Comparison of ENCODE assay signal across 16 cellular contexts in the genomic region with DNA sequence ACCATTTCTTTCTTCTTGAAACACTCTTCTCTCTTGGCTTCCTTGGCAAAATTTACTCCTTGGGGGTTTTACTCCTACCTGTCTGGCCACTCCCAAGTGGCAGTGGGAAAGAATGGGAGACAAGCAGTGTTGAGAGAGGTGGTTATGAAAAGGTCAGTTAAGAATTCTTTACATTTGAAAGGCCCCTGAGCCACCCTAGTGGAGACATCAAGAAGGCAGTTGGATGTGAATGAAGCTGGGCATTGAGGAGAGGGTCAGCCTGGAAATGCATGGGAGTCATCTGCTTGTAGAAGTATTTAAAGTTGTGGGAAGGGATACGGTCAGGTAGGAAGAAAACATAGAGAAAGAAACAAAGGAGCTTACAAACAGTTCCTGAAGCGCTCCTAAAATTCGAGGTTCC. TPM values are rescaled to one million over a fixed set of nuclear protein-coding genes. Genes with fewer than 3 reads are reported as not detected.
DNase-seq lines count a peak whose midpoint lies in the region; ATAC-seq and TF ChIP-seq lines count a peak whose summit lies in the region.
"Had no signal": no experiment of that assay in that cellular context is flagged by ENCODE, and none has a peak within 500 bp of the region (broad histone marks: within the 10 kb centered on the region; RNA-seq: fewer than 3 reads in every experiment).

No MANE protein-coding gene starts in this region.

- WGBS in mesendoderm (ENCODE audit: extremely low coverage, insufficient coverage, low lambda C conversion rate), result no CpG with 5 or more reads among the region's 3 CpGs

- H3K27me3 ChIP-seq in brain microvascular endothelial cell (replicated peaks) (no peaks in the 10 kb centered on the region), mesendoderm (ENCODE audit: insufficient read depth, low read length, poor library complexity) (no peaks in the 10 kb centered on the region)

- H3K79me2 ChIP-seq in mesendoderm (ENCODE audit: control insufficient read depth, insufficient read depth, low read length), result no peaks in the 10 kb centered on the region
- H3K79me2 ChIP-seq: parathyroid adenoma had no signal

- H3K4me2 ChIP-seq in mesendoderm (ENCODE audit: low read length), result no peak overlapping the region

- H3K9ac ChIP-seq in mesendoderm (ENCODE audit: low read length), result no peak overlapping the region
- H3K9ac ChIP-seq: parathyroid adenoma had no signal

- ATAC-seq in HG03108 (IDR thresholded peaks at IDR 0.05; ENCODE audit: unreplicated experiment), result no peak
- ATAC-seq in GM19455 (IDR thresholded peaks at IDR 0.05; ENCODE audit: unreplicated experiment), result no peak
- ATAC-seq: gastroesophageal sphincter; lower lobe of right lung; stimulated activated naive B cell treated with anti-CD40 and anti-IgM and Interleukin-4, amounts not matched to agents 10 μg/mL and 1 μg/mL and 100 μg/mL, for 72 hours had no signal

- TF ChIP-seq CTCF in GM12865 (IDR thresholded peaks at IDR 0.05; ENCODE audit: insufficient read depth, low read depth, low read length, missing control alignments) (peak; percentile 10), brain microvascular endothelial cell (IDR thresholded peaks at IDR 0.05; ENCODE audit: low read depth, low read length, missing control alignments) (peak; percentile 63)

- no peak overlapping the region for H3K27ac ChIP-seq in brain microvascular endothelial cell
- no peak overlapping the region for H3K27ac ChIP-seq in mesendoderm (ENCODE audit: low read depth, low read length)
- H3K27ac ChIP-seq: gastroesophageal sphincter, lower lobe of right lung, parathyroid adenoma had no signal

- no peak overlapping the region for H4K8ac ChIP-seq in mesendoderm (ENCODE audit: low read depth, low read length)

- DNase-seq in GM12865 (ENCODE audit: low read depth) (no peak), NCI-H146 treated with DMSO at 0.1 percent for 48 hours (lab: John Stamatoyannopoulos, UW; ENCODE audit: unreplicated experiment) (peak; percentile 71), brain microvascular endothelial cell (no peak), mesendoderm (peak; percentile 75)
- no peak for DNase-seq in activated CD4-positive, CD25-positive, alpha-beta regulatory T cell treated with anti-CD3 and anti-CD28 coated beads, Interleukin-2, amount 50 U/mL, for 72 hours
- no peak for DNase-seq in activated naive CD4-positive, alpha-beta T cell treated with Interleukin-2 at 50 U/mL for 16 hours
- DNase-seq: activated CD4-positive, alpha-beta T cell treated with anti-CD3 and anti-CD28 coated beads, Interleukin-2, amount 50 U/mL, for 48 hours; activated naive CD4-positive, alpha-beta T cell treated with anti-CD3 and anti-CD28 coated beads, Interleukin-2, amount 10 ng/mL, durations not matched to agents 7 days and 5 days; HCEC 1CT; lower lobe of right lung; stimulated activated CD4-positive, alpha-beta T cell treated with anti-CD3 and anti-CD28 coated beads, Interleukin-1b, Interleukin-23, amount 100 ng/mL, for 48 hours; stimulated activated naive B cell treated with anti-CD40 and anti-IgM and Interleukin-4, amounts not matched to agents 10 μg/mL and 1 μg/mL and 100 μg/mL, for 72 hours had no signal

- H3K4me3 ChIP-seq in GM12865 (ENCODE audit: low read depth, low read length), result no peak overlapping the region
- no peak overlapping the region for H3K4me3 ChIP-seq in brain microvascular endothelial cell (ENCODE audit: low read depth, low read length)
- no peak overlapping the region for H3K4me3 ChIP-seq in mesendoderm (ENCODE audit: low read length)
- H3K4me3 ChIP-seq: gastroesophageal sphincter, lower lobe of right lung had no signal

- no peaks in the 10 kb centered on the region for H3K4me1 ChIP-seq in mesendoderm (ENCODE audit: control insufficient read depth, low read depth, low read length)
- H3K4me1 ChIP-seq: gastroesophageal sphincter, lower lobe of right lung had no signal

- no peak overlapping the region for H2BK120ac ChIP-seq in mesendoderm (ENCODE audit: low read depth, low read length)

- H4K5ac ChIP-seq in mesendoderm (ENCODE audit: low read length), result no peak overlapping the region

- no peak overlapping the region for H3K23ac ChIP-seq in mesendoderm (ENCODE audit: low read length)

- H2BK5ac ChIP-seq in mesendoderm (ENCODE audit: low read length), result no peak overlapping the region

- no peak overlapping the region for H2BK15ac ChIP-seq in mesendoderm (replicated peaks; ENCODE audit: low read depth)

- H3K56ac ChIP-seq in mesendoderm (ENCODE audit: low read length), result no peak overlapping the region

- H3K79me1 ChIP-seq in mesendoderm (ENCODE audit: low read length), result no peaks in the 10 kb centered on the region

- no peak overlapping the region for H2AK5ac ChIP-seq in mesendoderm (ENCODE audit: low read length)

- H3K18ac ChIP-seq in mesendoderm (ENCODE audit: low read length), result no peak overlapping the region

- H3K36me3 ChIP-seq in brain microvascular endothelial cell (replicated peaks) (no peaks in the 10 kb centered on the region), mesendoderm (ENCODE audit: control insufficient read depth, insufficient read depth, low read length) (no peaks in the 10 kb centered on the region)
- H3K36me3 ChIP-seq: gastroesophageal sphincter, lower lobe of right lung had no signal

- in situ Hi-C loops in brain microvascular endothelial cell (cut with HindIII; ENCODE audit: low pct_ligation_motif_present, low sequenced_read_pairs), result no loop called here

- no peak overlapping the region for H3K4ac ChIP-seq in mesendoderm (ENCODE audit: low read depth, low read length)

RNA-seq across cellular contexts. Expression of a gene that starts 42.3 kb away (rescaled TPM):
- polyA plus RNA-seq in mesendoderm (2013, experiment 1 of 2), result 19.4 TPM
- 19.6 TPM for polyA plus RNA-seq in mesendoderm (2013, experiment 2 of 2)

RNA-seq across cellular contexts. Expression of a gene that starts 46.5 kb away (rescaled TPM):
- polyA plus RNA-seq in mesendoderm (2013, experiment 1 of 2), result 1.3 TPM
- 1.5 TPM for polyA plus RNA-seq in mesendoderm (2013, experiment 2 of 2)

Comparison
In these comparisons a context has a peak if more than half of its experiments do, and no peak if none do; other contexts are left out.
1. DNase-seq: peak in NCI-H146 treated with DMSO at 0.1 percent for 48 hours (single experiment) and mesendoderm (single experiment); none in GM12865 (single experiment), brain microvascular endothelial cell (single experiment), activated CD4-positive, CD25-positive, alpha-beta regulatory T cell treated with anti-CD3 and anti-CD28 coated beads, Interleukin-2, amount 50 U/mL, for 72 hours (single experiment) and activated naive CD4-positive, alpha-beta T cell treated with Interleukin-2 at 50 U/mL for 16 hours (single experiment).